8 cellular contexts compared by ENCODE assay signal in the genomic region with DNA sequence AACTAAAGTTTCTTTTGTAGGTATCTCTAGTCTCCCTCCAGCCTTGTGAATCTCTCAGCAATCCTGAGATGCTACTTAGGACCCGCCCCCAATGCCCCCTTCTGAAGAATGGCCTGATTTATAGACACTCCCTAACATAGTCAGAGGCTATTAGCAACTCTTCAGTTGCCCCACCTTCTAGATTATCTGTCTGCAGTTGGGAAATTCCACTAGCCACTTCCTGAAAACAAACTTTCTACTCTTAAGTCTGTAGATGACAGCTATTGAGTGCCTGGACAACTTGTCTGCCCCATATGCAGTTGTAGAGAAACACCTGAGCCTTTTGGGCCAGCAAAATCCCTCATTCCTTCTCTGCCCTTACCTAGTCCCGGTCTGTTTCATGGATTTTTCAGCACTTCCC.
A peak's percentile ranks its signal among the peaks of the same experiment; 100 is the strongest.
DNase-seq lines count a peak whose midpoint lies in the region; ATAC-seq, FAIRE-seq and TF ChIP-seq lines count a peak whose summit lies in the region.

No MANE protein-coding gene starts in this region.

- DNase-seq in HCEC 1CT (peak; percentile 44), NAMALWA (ENCODE audit: low spot score) (peak; percentile 57), glomerular visceral epithelial cell (ENCODE audit: extremely low spot score) (peak; percentile 48), tibial nerve (ENCODE audit: low spot score in 2 of 2) (no peak), gastrocnemius medialis (no peak), H54 (ENCODE audit: insufficient read length, low spot score) (no peak)
- no peak for DNase-seq in effector memory CD4-positive, alpha-beta T cell

- H3K27ac ChIP-seq in tibial nerve (no peak overlapping the region), gastrocnemius medialis (no peak overlapping the region)
- no peak overlapping the region for H3K27ac ChIP-seq in effector memory CD4-positive, alpha-beta T cell (ENCODE audit: insufficient read depth, low read length, poor library complexity, severe bottlenecking)

- H3K4me1 ChIP-seq in tibial nerve = peaks cover 0 to 22% (median 0%) of the 10 kb centered on the region in 4 donors
- H3K4me1 ChIP-seq in effector memory CD4-positive, alpha-beta T cell (ENCODE audit: control insufficient read depth, insufficient read depth, low read length, poor library complexity, severe bottlenecking) = no peaks in the 10 kb centered on the region
- peaks cover 0 to 6% of the 10 kb centered on the region in 2 donors for H3K4me1 ChIP-seq in gastrocnemius medialis

- in situ Hi-C loops in gastrocnemius medialis (cut with MboI; ENCODE audit: low sequenced_read_pairs in 4 of 4) = no loop called here

- TF ChIP-seq CTCF in tibial nerve (IDR thresholded peaks at IDR 0.05) = no peak
- TF ChIP-seq CTCF in gastrocnemius medialis (IDR thresholded peaks at IDR 0.05 in 4 of 5, conservative IDR thresholded peaks at IDR 0.05 in 1 of 5) = no peak

- ATAC-seq in GM18505 (IDR thresholded peaks at IDR 0.05; ENCODE audit: unreplicated experiment) (peak; percentile 95), gastrocnemius medialis (no peak)

- FAIRE-seq in H54 (lab: Jason Lieb, UNC) = no peak

- H3K27me3 ChIP-seq in tibial nerve = no peaks in the 10 kb centered on the region
- no peaks in the 10 kb centered on the region for H3K27me3 ChIP-seq in effector memory CD4-positive, alpha-beta T cell (replicated peaks; ENCODE audit: control insufficient read depth, insufficient read depth, low read length, poor library complexity, severe bottlenecking)
- H3K27me3 ChIP-seq in gastrocnemius medialis = no peaks in the 10 kb centered on the region

- 96 to 97% methylated on average over 2 of the region's 2 CpGs for WGBS in tibial nerve, 2 donors

- H3K4me3 ChIP-seq in tibial nerve = no peak overlapping the region
- H3K4me3 ChIP-seq in effector memory CD4-positive, alpha-beta T cell (ENCODE audit: insufficient read depth, low read depth, low read length, poor library complexity, severe bottlenecking) = no peak overlapping the region
- H3K4me3 ChIP-seq in gastrocnemius medialis = no peak overlapping the region

- H3K36me3 ChIP-seq in tibial nerve (no peaks in the 10 kb centered on the region), gastrocnemius medialis (no peaks in the 10 kb centered on the region)
- H3K36me3 ChIP-seq in effector memory CD4-positive, alpha-beta T cell (ENCODE audit: control insufficient read depth, insufficient read depth, low read length) = no peaks in the 10 kb centered on the region

- intact Hi-C loops in gastrocnemius medialis (cut with DNase I; ENCODE audit: low total_unique reads) = no loop called here

- no peaks in the 10 kb centered on the region for H3K9me3 ChIP-seq in tibial nerve
- H3K9me3 ChIP-seq in effector memory CD4-positive, alpha-beta T cell (ENCODE audit: control insufficient read depth, low read length) = no peaks in the 10 kb centered on the region
- H3K9me3 ChIP-seq in gastrocnemius medialis = no peaks in the 10 kb centered on the region

- TF ChIP-seq EP300 in tibial nerve (IDR thresholded peaks at IDR 0.05) = no peak

- no peak for TF ChIP-seq POLR2A in GM18505 (IDR thresholded peaks at IDR 0.05; ENCODE audit: borderline replicate concordance, extremely low read depth, insufficient read depth, insufficient read length)
- no peak for TF ChIP-seq POLR2A in tibial nerve (IDR thresholded peaks at IDR 0.05)
- TF ChIP-seq POLR2A in gastrocnemius medialis (IDR thresholded peaks at IDR 0.05) = no peak
- TF ChIP-seq POLR2A in H54 (IDR thresholded peaks at IDR 0.05; ENCODE audit: low read depth, low read length) = no peak

Comparison
In these comparisons a context has a peak if more than half of its experiments do, and no peak if none do; other contexts are left out.
1. DNase-seq: peak in HCEC 1CT (single experiment), NAMALWA (single experiment) and glomerular visceral epithelial cell (single experiment); none in tibial nerve (0 of 2), effector memory CD4-positive, alpha-beta T cell (0 of 3), gastrocnemius medialis (0 of 2) and H54 (single experiment).